In genomic region chr18:47485221-47485797, GRCh38 we compare ENCODE assay signal across 26 cellular contexts.
"Had no signal": no experiment of that assay in that cellular context is flagged by ENCODE, and none has a peak within 500 bp of the region (broad histone marks: within the 10 kb centered on the region; RNA-seq: fewer than 3 reads in every experiment).

No MANE protein-coding gene starts in this region.

- H3K9me3 Mint-ChIP-seq: activated naive CD4-positive, alpha-beta T cell treated with anti-CD3 and anti-CD28 coated beads, Interleukin-2, amount 50 U/mL, for 24 hours; activated naive CD8-positive, alpha-beta T cell treated with anti-CD3 and anti-CD28 coated beads, Interleukin-2, amount 50 U/mL, for 24 hours; activated T-helper 2 cell treated with anti-CD3 and anti-CD28 coated beads, Interferon-gamma antibody, Interleukin-2, Interleukin-4, amounts not matched to agents 10 μg/mL and 5 μg/mL and 100 μg/mL, durations not matched to agents 14 hours and 24 hours and 36 hours; dendritic cell treated with granulocyte-macrophage colony-stimulating factor and Interleukin-4, amounts not matched to agents 40 ng/mL and 50 ng/mL, for 4 days had no signal

- H3K4me1 Mint-ChIP-seq: activated CD8-positive, alpha-beta memory T cell treated with anti-CD3 and anti-CD28 coated beads, Interleukin-2, amount 10 ng/mL, durations not matched to agents 7 days and 5 days; activated naive CD4-positive, alpha-beta T cell treated with anti-CD3 and anti-CD28 coated beads, Interleukin-2, amount 50 U/mL, for 24 hours; activated naive CD8-positive, alpha-beta T cell treated with anti-CD3 and anti-CD28 coated beads, Interleukin-2, amount 50 U/mL, for 24 hours; naive B cell had no signal

- H3K36me3 Mint-ChIP-seq: activated CD8-positive, alpha-beta memory T cell treated with anti-CD3 and anti-CD28 coated beads, Interleukin-2, amount 10 ng/mL, durations not matched to agents 7 days and 5 days; activated naive CD4-positive, alpha-beta T cell treated with anti-CD3 and anti-CD28 coated beads, Interleukin-2, amount 50 U/mL, for 24 hours; naive B cell had no signal

- H3K27me3 ChIP-seq: left lung, testis had no signal

- ATAC-seq: activated CD8-positive, alpha-beta memory T cell treated with anti-CD3 and anti-CD28 coated beads, Interleukin-2, amount 10 ng/mL, durations not matched to agents 7 days and 5 days; activated CD8-positive, alpha-beta T cell treated with anti-CD3 and anti-CD28 coated beads, Interleukin-2, amount 10 ng/mL, durations not matched to agents 7 days and 5 days; activated naive CD8-positive, alpha-beta T cell treated with anti-CD3 and anti-CD28 coated beads, Interleukin-2, amount 50 U/mL, for 24 hours; left lung; sciatic nerve; stimulated activated naive CD8-positive, alpha-beta T cell treated with anti-CD3 and anti-CD28 coated beads, Interleukin-15, Interleukin-2, amounts not matched to agents 100 U/mL and 50 U/mL, for 24 hours had no signal

- H3K4me3 Mint-ChIP-seq: activated CD8-positive, alpha-beta memory T cell treated with anti-CD3 and anti-CD28 coated beads, Interleukin-2, amount 10 ng/mL, durations not matched to agents 7 days and 5 days; activated CD8-positive, alpha-beta T cell treated with anti-CD3 and anti-CD28 coated beads, Interleukin-2, amount 10 ng/mL, durations not matched to agents 7 days and 5 days; activated naive CD4-positive, alpha-beta T cell treated with anti-CD3 and anti-CD28 coated beads, Interleukin-2, amount 50 U/mL, for 24 hours; activated naive CD8-positive, alpha-beta T cell treated with anti-CD3 and anti-CD28 coated beads, Interleukin-2, amount 50 U/mL, for 24 hours; dendritic cell treated with granulocyte-macrophage colony-stimulating factor and Interleukin-4, amounts not matched to agents 40 ng/mL and 50 ng/mL, for 4 days; naive B cell; nephron progenitor cell had no signal

- H3K27me3 Mint-ChIP-seq: dendritic cell treated with granulocyte-macrophage colony-stimulating factor and Interleukin-4, amounts not matched to agents 40 ng/mL and 50 ng/mL, for 4 days had no signal

- DNase-seq: activated CD4-positive, alpha-beta T cell treated with anti-CD3 and anti-CD28 coated beads for 1 hour; activated CD8-positive, alpha-beta memory T cell treated with anti-CD3 and anti-CD28 coated beads, Interleukin-2, amount 10 ng/mL, durations not matched to agents 7 days and 5 days; activated CD8-positive, alpha-beta T cell treated with anti-CD3 and anti-CD28 coated beads, Interleukin-2, amount 10 ng/mL, durations not matched to agents 7 days and 5 days; activated naive CD8-positive, alpha-beta T cell treated with anti-CD3 and anti-CD28 coated beads, Interleukin-2, amount 50 U/mL, for 24 hours; activated T-cell treated with anti-CD3 and anti-CD28 coated beads, Interleukin-2, amount 50 U/mL, for 48 hours; amygdala; central memory CD4-positive, alpha-beta T cell; glutamatergic neuron; hippocampal formation; kidney glomerular epithelial cell; left lung; naive B cell; nephron progenitor cell; stimulated activated CD4-positive, alpha-beta T cell treated with anti-CD3 and anti-CD28 coated beads, Interleukin-12 subunit alpha, Interleukin-12 subunit beta, amount 100 ng/mL, for 4 hours; stimulated activated CD4-positive, alpha-beta T cell treated with anti-CD3 and anti-CD28 coated beads, Interleukin-4, amount 100 ng/mL, for 1 hour; stimulated activated naive CD8-positive, alpha-beta T cell treated with anti-CD3 and anti-CD28 coated beads, Interleukin-15, Interleukin-2, amounts not matched to agents 100 U/mL and 50 U/mL, for 24 hours; T-helper 2 cell; testis; transverse colon had no signal

- H3K4me1 ChIP-seq: left lung, testis, transverse colon had no signal

- H3K27ac Mint-ChIP-seq: activated CD8-positive, alpha-beta memory T cell treated with anti-CD3 and anti-CD28 coated beads, Interleukin-2, amount 10 ng/mL, durations not matched to agents 7 days and 5 days; activated CD8-positive, alpha-beta T cell treated with anti-CD3 and anti-CD28 coated beads, Interleukin-2, amount 10 ng/mL, durations not matched to agents 7 days and 5 days; activated naive CD4-positive, alpha-beta T cell treated with anti-CD3 and anti-CD28 coated beads, Interleukin-2, amount 50 U/mL, for 24 hours; activated naive CD8-positive, alpha-beta T cell treated with anti-CD3 and anti-CD28 coated beads, Interleukin-2, amount 50 U/mL, for 24 hours; activated T-helper 2 cell treated with anti-CD3 and anti-CD28 coated beads, Interferon-gamma antibody, Interleukin-2, Interleukin-4, amounts not matched to agents 10 μg/mL and 5 μg/mL and 100 μg/mL, durations not matched to agents 14 hours and 24 hours and 36 hours; dendritic cell treated with granulocyte-macrophage colony-stimulating factor and Interleukin-4, amounts not matched to agents 40 ng/mL and 50 ng/mL, for 4 days; naive B cell; nephron progenitor cell had no signal

- H3K27ac ChIP-seq: esophagus muscularis mucosa, left lung, neutrophil, skin epidermis, testis, transverse colon had no signal
